1 cellular context compared by ENCODE assay signal in genomic region chr9:120851386-120851922, GRCh38.
TF ChIP-seq lines count a peak whose summit lies in the region.

No MANE protein-coding gene starts in this region.

TF ChIP-seq in HepG2, 621 proteins besides CTCF, POLR2A, EP300 and RAD21:
- TF ChIP-seq MED8 (CRISPR knock-in tag; IDR thresholded peaks at IDR 0.05; ENCODE audit: insufficient replicate concordance) (no peak), HNRNPH1 (optimal IDR thresholded peaks at IDR 0.05; ENCODE audit: low read depth, low read length) (no peak), PHF8 (CRISPR knock-in tag; IDR thresholded peaks at IDR 0.05) (no peak), CBX2 (IDR thresholded peaks at IDR 0.05; ENCODE audit: low read depth, low read length) (no peak), CBX2 (CRISPR knock-in tag; IDR thresholded peaks at IDR 0.05; ENCODE audit: low read depth) (no peak), PLSCR1 (CRISPR knock-in tag; IDR thresholded peaks at IDR 0.05; ENCODE audit: borderline replicate concordance) (no peak), RFX3 (CRISPR knock-in tag; IDR thresholded peaks at IDR 0.05) (no peak), PBX2 (CRISPR knock-in tag; IDR thresholded peaks at IDR 0.05) (no peak), SIN3B (IDR thresholded peaks at IDR 0.05; ENCODE audit: low read length) (no peak), ZNF775 (CRISPR knock-in tag; IDR thresholded peaks at IDR 0.05; ENCODE audit: borderline replicate concordance) (no peak)
TF ChIP-seq in HepG2: peak in this region for 0.
